Comparison of ENCODE assay signal across 20 cellular contexts in genomic region chr5:42923710-42924109, GRCh38.
"Had no signal": no experiment of that assay in that cellular context is flagged by ENCODE, and none has a peak within 500 bp of the region (broad histone marks: within the 10 kb centered on the region; RNA-seq: fewer than 3 reads in every experiment).

No MANE protein-coding gene starts in this region.

- H3K36me3 ChIP-seq: cardiac muscle cell had no signal

- ATAC-seq: activated CD4-positive, CD25-positive, alpha-beta regulatory T cell treated with anti-CD3 and anti-CD28 coated beads, Interleukin-2, amount 50 U/mL, for 24 hours; activated T-cell treated with anti-CD3 and anti-CD28 coated beads, Interleukin-2, amount 50 U/mL, for 4 hours had no signal

- H3K36me3 Mint-ChIP-seq: activated naive CD8-positive, alpha-beta T cell; brain had no signal

- H3K27ac ChIP-seq: cardiac muscle cell had no signal

- H3K27ac Mint-ChIP-seq: activated naive CD4-positive, alpha-beta T cell treated with anti-CD3 and anti-CD28 coated beads for 36 hours; activated naive CD8-positive, alpha-beta T cell; brain had no signal

- DNase-seq: activated CD4-positive, alpha-beta T cell treated with anti-CD3 and anti-CD28 coated beads for 48 hours; activated CD4-positive, alpha-beta T cell treated with anti-CD3 and anti-CD28 coated beads, Interleukin-2, amount 50 U/mL, for 4 hours; activated gamma-delta T cell; activated naive CD4-positive, alpha-beta T cell treated with anti-CD3 and anti-CD28 coated beads for 36 hours; activated T-cell treated with anti-CD3 and anti-CD28 coated beads, Interleukin-2, amount 50 U/mL, for 4 hours; amygdala; Kasumi-1; KBM-7; NCI-H1092; NCI-H1417; NCI-H1930; NCI-H2171; NCI-H2227 treated with DMSO at 0.1 percent for 48 hours; NCI-H526 treated with DMSO at 0.1 percent for 48 hours; NCI-H82; SIG-M5 had no signal

- H3K4me1 Mint-ChIP-seq: brain had no signal

- H3K27me3 Mint-ChIP-seq: activated naive CD8-positive, alpha-beta T cell; brain had no signal

- H3K9me3 Mint-ChIP-seq: activated naive CD4-positive, alpha-beta T cell treated with anti-CD3 and anti-CD28 coated beads for 36 hours; activated T-cell treated with anti-CD3 and anti-CD28 coated beads, Interleukin-2, amount 50 U/mL, for 4 hours had no signal

- H3K4me3 ChIP-seq: cardiac muscle cell had no signal

- H3K27me3 ChIP-seq: cardiac muscle cell had no signal

- H3K4me3 Mint-ChIP-seq: activated naive CD4-positive, alpha-beta T cell treated with anti-CD3 and anti-CD28 coated beads for 36 hours; activated naive CD8-positive, alpha-beta T cell; activated T-cell treated with anti-CD3 and anti-CD28 coated beads, Interleukin-2, amount 50 U/mL, for 4 hours; brain had no signal
